26 cellular contexts compared by ENCODE assay signal in genomic region chr5:108484035-108484434, GRCh38.
"Had no signal": no experiment of that assay in that cellular context is flagged by ENCODE, and none has a peak within 500 bp of the region (broad histone marks: within the 10 kb centered on the region; RNA-seq: fewer than 3 reads in every experiment).

No MANE protein-coding gene starts in this region.

- DNase-seq: dermis blood vessel endothelial cell; dorsolateral prefrontal cortex; effector CD4-positive, alpha-beta T cell; effector memory CD4-positive, alpha-beta T cell; esophagus squamous epithelium; foreskin keratinocyte; heart left ventricle; hypothalamus; immature natural killer cell; islet precursor cell; kidney; kidney glomerular epithelial cell; left colon; left ventricle myocardium superior; lower lobe of right lung; mesenchymal stem cell; mucosa of descending colon; naive B cell had no signal

- H3K36me3 Mint-ChIP-seq: immature natural killer cell, mesothelial cell of epicardium, naive B cell had no signal

- H3K79me2 ChIP-seq: hepatocyte had no signal

- H3K4me2 ChIP-seq: hepatocyte had no signal

- H3K9me3 Mint-ChIP-seq: mesothelial cell of epicardium had no signal

- H3K27ac Mint-ChIP-seq: immature natural killer cell, mesothelial cell of epicardium, naive B cell had no signal

- FAIRE-seq: colon, endothelial cell of umbilical vein had no signal

- H3K27me3 ChIP-seq: esophagus squamous epithelium, gastroesophageal sphincter, heart left ventricle, hepatocyte had no signal

- H3K4me3 Mint-ChIP-seq: immature natural killer cell, mesothelial cell of epicardium, naive B cell had no signal

- H3K27ac ChIP-seq: coronary artery, dorsolateral prefrontal cortex, esophagus squamous epithelium, foreskin keratinocyte, gastroesophageal sphincter, heart left ventricle, hepatocyte, lower lobe of right lung had no signal

- H3K4me3 ChIP-seq: coronary artery, dorsolateral prefrontal cortex, esophagus squamous epithelium, gastroesophageal sphincter, heart left ventricle, hepatocyte, lower lobe of right lung, mucosa of descending colon had no signal

- H3K9me3 ChIP-seq: esophagus squamous epithelium, gastroesophageal sphincter, lower lobe of right lung, mucosa of descending colon had no signal

- H3K4me1 ChIP-seq: esophagus squamous epithelium, foreskin keratinocyte, heart left ventricle, lower lobe of right lung had no signal

- H2AFZ ChIP-seq: hepatocyte had no signal

- ATAC-seq: esophagus mucosa, foreskin keratinocyte, gastroesophageal sphincter, heart left ventricle, left colon, left lobe of liver, left ventricle myocardium superior, lower lobe of right lung, mucosa of descending colon had no signal

- H3K4me1 Mint-ChIP-seq: immature natural killer cell, naive B cell had no signal

- H3K36me3 ChIP-seq: esophagus squamous epithelium, gastroesophageal sphincter, heart left ventricle, lower lobe of right lung had no signal
